18 cellular contexts compared by ENCODE assay signal in genomic region chr4:67584496-67584895, GRCh38. TPM values are rescaled to one million over a fixed set of nuclear protein-coding genes. Genes with fewer than 3 reads are reported as not detected.
DNase-seq lines count a peak whose midpoint lies in the region; ATAC-seq and TF ChIP-seq lines count a peak whose summit lies in the region.
"Had no signal": no experiment of that assay in that cellular context is flagged by ENCODE, and none has a peak within 500 bp of the region (broad histone marks: within the 10 kb centered on the region; RNA-seq: fewer than 3 reads in every experiment).

No MANE protein-coding gene starts in this region.

- TF ChIP-seq CTCF in neural crest cell (conservative IDR thresholded peaks at IDR 0.05), result no peak
- no peak for TF ChIP-seq CTCF in activated CD8-positive, alpha-beta T cell treated with anti-CD3 and anti-CD28 coated beads for 36 hours (IDR thresholded peaks at IDR 0.05)

- POLR2A ChIA-PET in activated CD4-positive, alpha-beta memory T cell treated with anti-CD3 and anti-CD28 coated beads, Interleukin-2, amount 10 ng/mL, durations not matched to agents 7 days and 5 days (lab: Charles Lee), result no interaction called here
- POLR2A ChIA-PET in activated CD4-positive, alpha-beta memory T cell treated with anti-CD3 and anti-CD28 coated beads for 36 hours (lab: Charles Lee), result no interaction called here
- POLR2A ChIA-PET in activated CD8-positive, alpha-beta T cell treated with anti-CD3 and anti-CD28 coated beads for 36 hours (lab: Charles Lee), result no interaction called here

- H3K4me1 Mint-ChIP-seq in activated CD4-positive, alpha-beta memory T cell treated with anti-CD3 and anti-CD28 coated beads, Interleukin-2, amount 10 ng/mL, durations not matched to agents 7 days and 5 days, result peaks cover 20% of the 10 kb centered on the region
- H3K4me1 Mint-ChIP-seq in activated CD4-positive, alpha-beta memory T cell treated with anti-CD3 and anti-CD28 coated beads for 36 hours (ENCODE audit: low read depth), result peaks cover 17% of the 10 kb centered on the region
- peaks cover 25% of the 10 kb centered on the region for H3K4me1 Mint-ChIP-seq in activated T-helper 2 cell treated with anti-CD3 and anti-CD28 coated beads, Interferon-gamma antibody, Interleukin-2, Interleukin-4, amounts not matched to agents 10 μg/mL and 5 μg/mL and 100 μg/mL, durations not matched to agents 14 hours and 24 hours and 36 hours (ENCODE audit: low read depth)
- peaks cover 18% of the 10 kb centered on the region for H3K4me1 Mint-ChIP-seq in neural crest cell
- H3K4me1 Mint-ChIP-seq in activated CD8-positive, alpha-beta T cell treated with anti-CD3 and anti-CD28 coated beads for 36 hours (ENCODE audit: low read depth), result peaks cover 17% of the 10 kb centered on the region

- intact Hi-C loops in activated CD4-positive, alpha-beta memory T cell treated with anti-CD3 and anti-CD28 coated beads for 36 hours (cut with micrococcal nuclease), result no loop called here
- intact Hi-C loops in activated T-helper 2 cell treated with anti-CD3 and anti-CD28 coated beads, Interferon-gamma antibody, Interleukin-2, Interleukin-4, amounts not matched to agents 10 μg/mL and 5 μg/mL and 100 μg/mL, durations not matched to agents 14 hours and 24 hours and 36 hours (cut with micrococcal nuclease), result loop anchor here (5.0 kb wide), 1 partner anchor 48 kb away; no protein-coding TSS in a partner anchor
- intact Hi-C loops in activated CD8-positive, alpha-beta T cell treated with anti-CD3 and anti-CD28 coated beads for 36 hours (cut with micrococcal nuclease), result loop anchor here (5.0 kb wide), 1 partner anchor 37 kb away; the partner anchor contains the start of gene CENPC

- no peaks in the 10 kb centered on the region for H3K9me3 Mint-ChIP-seq in activated CD4-positive, alpha-beta memory T cell treated with anti-CD3 and anti-CD28 coated beads, Interleukin-2, amount 10 ng/mL, durations not matched to agents 7 days and 5 days
- no peaks in the 10 kb centered on the region for H3K9me3 Mint-ChIP-seq in activated CD4-positive, alpha-beta memory T cell treated with anti-CD3 and anti-CD28 coated beads for 36 hours
- H3K9me3 Mint-ChIP-seq in activated T-helper 2 cell treated with anti-CD3 and anti-CD28 coated beads, Interferon-gamma antibody, Interleukin-2, Interleukin-4, amounts not matched to agents 10 μg/mL and 5 μg/mL and 100 μg/mL, durations not matched to agents 14 hours and 24 hours and 36 hours, result peaks cover 1% of the 10 kb centered on the region
- peaks cover 3% of the 10 kb centered on the region for H3K9me3 Mint-ChIP-seq in neural crest cell
- peaks cover 2% of the 10 kb centered on the region for H3K9me3 Mint-ChIP-seq in activated CD8-positive, alpha-beta T cell treated with anti-CD3 and anti-CD28 coated beads for 36 hours
- H3K9me3 Mint-ChIP-seq: CD4-positive, alpha-beta T cell had no signal

- DNase-seq in activated CD4-positive, alpha-beta memory T cell treated with anti-CD3 and anti-CD28 coated beads, Interleukin-2, amount 10 ng/mL, durations not matched to agents 7 days and 5 days, result no peak
- no peak for DNase-seq in activated CD4-positive, alpha-beta memory T cell treated with anti-CD3 and anti-CD28 coated beads for 36 hours
- DNase-seq in activated T-helper 2 cell treated with anti-CD3 and anti-CD28 coated beads, Interferon-gamma antibody, Interleukin-2, Interleukin-4, amounts not matched to agents 10 μg/mL and 5 μg/mL and 100 μg/mL, durations not matched to agents 14 hours and 24 hours and 36 hours (ENCODE audit: low spot score), result no peak
- DNase-seq in neural crest cell (ENCODE audit: low read depth, low spot score), result no peak
- no peak for DNase-seq in NCI-H510A treated with DMSO at 0.1 percent for 48 hours (lab: John Stamatoyannopoulos, UW)
- no peak for DNase-seq in activated CD8-positive, alpha-beta T cell treated with anti-CD3 and anti-CD28 coated beads for 36 hours
- DNase-seq: ACHN; C1 segment of cervical spinal cord; CD4-positive, alpha-beta T cell; COR-L47; DMS53; GF-D8; IMR-90; KG1 had no signal

- peak overlapping the region; percentile 7 for H3K27ac Mint-ChIP-seq in activated CD4-positive, alpha-beta memory T cell treated with anti-CD3 and anti-CD28 coated beads, Interleukin-2, amount 10 ng/mL, durations not matched to agents 7 days and 5 days
- H3K27ac Mint-ChIP-seq in activated CD4-positive, alpha-beta memory T cell treated with anti-CD3 and anti-CD28 coated beads for 36 hours, result no peak overlapping the region
- H3K27ac Mint-ChIP-seq in activated T-helper 2 cell treated with anti-CD3 and anti-CD28 coated beads, Interferon-gamma antibody, Interleukin-2, Interleukin-4, amounts not matched to agents 10 μg/mL and 5 μg/mL and 100 μg/mL, durations not matched to agents 14 hours and 24 hours and 36 hours, result peak overlapping the region; percentile 1
- no peak overlapping the region for H3K27ac Mint-ChIP-seq in neural crest cell (ENCODE audit: unreplicated experiment)
- H3K27ac Mint-ChIP-seq in activated CD8-positive, alpha-beta T cell treated with anti-CD3 and anti-CD28 coated beads for 36 hours, result no peak overlapping the region
- H3K27ac Mint-ChIP-seq: CD4-positive, alpha-beta T cell had no signal

- ATAC-seq in activated CD8-positive, alpha-beta T cell treated with anti-CD3 and anti-CD28 coated beads for 36 hours, result no peak
- no peak for ATAC-seq in GM21619 (IDR thresholded peaks at IDR 0.05; ENCODE audit: unreplicated experiment)
- ATAC-seq: HCT116 had no signal

- no peak overlapping the region for H3K4me3 Mint-ChIP-seq in activated CD4-positive, alpha-beta memory T cell treated with anti-CD3 and anti-CD28 coated beads, Interleukin-2, amount 10 ng/mL, durations not matched to agents 7 days and 5 days
- no peak overlapping the region for H3K4me3 Mint-ChIP-seq in activated CD4-positive, alpha-beta memory T cell treated with anti-CD3 and anti-CD28 coated beads for 36 hours
- no peak overlapping the region for H3K4me3 Mint-ChIP-seq in activated T-helper 2 cell treated with anti-CD3 and anti-CD28 coated beads, Interferon-gamma antibody, Interleukin-2, Interleukin-4, amounts not matched to agents 10 μg/mL and 5 μg/mL and 100 μg/mL, durations not matched to agents 14 hours and 24 hours and 36 hours (ENCODE audit: low read depth)
- peak overlapping the region; percentile 7 for H3K4me3 Mint-ChIP-seq in neural crest cell
- no peak overlapping the region for H3K4me3 Mint-ChIP-seq in activated CD8-positive, alpha-beta T cell treated with anti-CD3 and anti-CD28 coated beads for 36 hours
- H3K4me3 Mint-ChIP-seq: CD4-positive, alpha-beta T cell had no signal

- H3K27me3 Mint-ChIP-seq in activated CD4-positive, alpha-beta memory T cell treated with anti-CD3 and anti-CD28 coated beads, Interleukin-2, amount 10 ng/mL, durations not matched to agents 7 days and 5 days, result no peaks in the 10 kb centered on the region
- no peaks in the 10 kb centered on the region for H3K27me3 Mint-ChIP-seq in activated CD4-positive, alpha-beta memory T cell treated with anti-CD3 and anti-CD28 coated beads for 36 hours
- no peaks in the 10 kb centered on the region for H3K27me3 Mint-ChIP-seq in activated T-helper 2 cell treated with anti-CD3 and anti-CD28 coated beads, Interferon-gamma antibody, Interleukin-2, Interleukin-4, amounts not matched to agents 10 μg/mL and 5 μg/mL and 100 μg/mL, durations not matched to agents 14 hours and 24 hours and 36 hours (ENCODE audit: low read depth)
- H3K27me3 Mint-ChIP-seq in neural crest cell (ENCODE audit: low read depth), result no peaks in the 10 kb centered on the region
- no peaks in the 10 kb centered on the region for H3K27me3 Mint-ChIP-seq in activated CD8-positive, alpha-beta T cell treated with anti-CD3 and anti-CD28 coated beads for 36 hours
- H3K27me3 Mint-ChIP-seq: CD4-positive, alpha-beta T cell had no signal

- CTCF ChIA-PET in activated CD4-positive, alpha-beta memory T cell treated with anti-CD3 and anti-CD28 coated beads, Interleukin-2, amount 10 ng/mL, durations not matched to agents 7 days and 5 days (lab: Charles Lee), result no interaction called here
- CTCF ChIA-PET in activated CD4-positive, alpha-beta memory T cell treated with anti-CD3 and anti-CD28 coated beads for 36 hours (lab: Charles Lee), result no interaction called here
- CTCF ChIA-PET in activated CD8-positive, alpha-beta T cell treated with anti-CD3 and anti-CD28 coated beads for 36 hours (lab: Charles Lee), result no interaction called here

- peaks cover 41% of the 10 kb centered on the region for H3K36me3 Mint-ChIP-seq in activated CD4-positive, alpha-beta memory T cell treated with anti-CD3 and anti-CD28 coated beads, Interleukin-2, amount 10 ng/mL, durations not matched to agents 7 days and 5 days (ENCODE audit: low read depth)
- no peaks in the 10 kb centered on the region for H3K36me3 Mint-ChIP-seq in activated CD4-positive, alpha-beta memory T cell treated with anti-CD3 and anti-CD28 coated beads for 36 hours
- H3K36me3 Mint-ChIP-seq in activated T-helper 2 cell treated with anti-CD3 and anti-CD28 coated beads, Interferon-gamma antibody, Interleukin-2, Interleukin-4, amounts not matched to agents 10 μg/mL and 5 μg/mL and 100 μg/mL, durations not matched to agents 14 hours and 24 hours and 36 hours (ENCODE audit: low read depth), result peaks cover 73% of the 10 kb centered on the region
- H3K36me3 Mint-ChIP-seq in neural crest cell (ENCODE audit: low read depth), result no peaks in the 10 kb centered on the region
- H3K36me3 Mint-ChIP-seq in activated CD8-positive, alpha-beta T cell treated with anti-CD3 and anti-CD28 coated beads for 36 hours (ENCODE audit: low read depth), result peaks cover 3% of the 10 kb centered on the region

RNA-seq across cellular contexts. Expression of gene STAP1, which starts 26.0 kb away (rescaled TPM):
- 10 to 100 TPM; 29.5 to 30.9 TPM for total RNA-seq in activated CD4-positive, alpha-beta memory T cell treated with anti-CD3 and anti-CD28 coated beads, Interleukin-2, amount 10 ng/mL, durations not matched to agents 7 days and 5 days
- total RNA-seq in activated CD4-positive, alpha-beta memory T cell treated with anti-CD3 and anti-CD28 coated beads for 36 hours, result 1 to 10 TPM; 5.5 to 5.9 TPM
- 18.8 and 18.9 TPM in 2 replicates for total RNA-seq in activated T-helper 2 cell treated with anti-CD3 and anti-CD28 coated beads, Interferon-gamma antibody, Interleukin-2, Interleukin-4, amounts not matched to agents 10 μg/mL and 5 μg/mL and 100 μg/mL, durations not matched to agents 14 hours and 24 hours and 36 hours
- not detected in 2 replicates for total RNA-seq in neural crest cell
- 1 to 10 TPM; 3.0 TPM for total RNA-seq in activated CD8-positive, alpha-beta T cell treated with anti-CD3 and anti-CD28 coated beads for 36 hours
- total RNA-seq: A172, HT-29, IMR-90 had no signal

RNA-seq across cellular contexts. Expression of gene CENPC, which starts 39.2 kb away (rescaled TPM):
- 10 to 100 TPM; 36.4 to 36.7 TPM for total RNA-seq in activated CD4-positive, alpha-beta memory T cell treated with anti-CD3 and anti-CD28 coated beads, Interleukin-2, amount 10 ng/mL, durations not matched to agents 7 days and 5 days
- 10 to 100 TPM; 32.6 to 33.5 TPM for total RNA-seq in activated CD4-positive, alpha-beta memory T cell treated with anti-CD3 and anti-CD28 coated beads for 36 hours
- total RNA-seq in activated T-helper 2 cell treated with anti-CD3 and anti-CD28 coated beads, Interferon-gamma antibody, Interleukin-2, Interleukin-4, amounts not matched to agents 10 μg/mL and 5 μg/mL and 100 μg/mL, durations not matched to agents 14 hours and 24 hours and 36 hours, result 31.6 and 32.0 TPM in 2 replicates
- 25.9 and 28.7 TPM in 2 replicates for total RNA-seq in neural crest cell
- total RNA-seq in activated CD8-positive, alpha-beta T cell treated with anti-CD3 and anti-CD28 coated beads for 36 hours, result 10 to 100 TPM; 29.1 to 32.0 TPM

Comparison
In these comparisons a context has a peak if more than half of its experiments do, and no peak if none do; other contexts are left out.
1. H3K27ac Mint-ChIP-seq: peak in activated CD4-positive, alpha-beta memory T cell treated with anti-CD3 and anti-CD28 coated beads, Interleukin-2, amount 10 ng/mL, durations not matched to agents 7 days and 5 days (single experiment) and activated T-helper 2 cell treated with anti-CD3 and anti-CD28 coated beads, Interferon-gamma antibody, Interleukin-2, Interleukin-4, amounts not matched to agents 10 μg/mL and 5 μg/mL and 100 μg/mL, durations not matched to agents 14 hours and 24 hours and 36 hours (single experiment); none in activated CD4-positive, alpha-beta memory T cell treated with anti-CD3 and anti-CD28 coated beads for 36 hours (single experiment), neural crest cell (single experiment) and activated CD8-positive, alpha-beta T cell treated with anti-CD3 and anti-CD28 coated beads for 36 hours (single experiment).